14 cellular contexts compared by ENCODE assay signal in the genomic region with DNA sequence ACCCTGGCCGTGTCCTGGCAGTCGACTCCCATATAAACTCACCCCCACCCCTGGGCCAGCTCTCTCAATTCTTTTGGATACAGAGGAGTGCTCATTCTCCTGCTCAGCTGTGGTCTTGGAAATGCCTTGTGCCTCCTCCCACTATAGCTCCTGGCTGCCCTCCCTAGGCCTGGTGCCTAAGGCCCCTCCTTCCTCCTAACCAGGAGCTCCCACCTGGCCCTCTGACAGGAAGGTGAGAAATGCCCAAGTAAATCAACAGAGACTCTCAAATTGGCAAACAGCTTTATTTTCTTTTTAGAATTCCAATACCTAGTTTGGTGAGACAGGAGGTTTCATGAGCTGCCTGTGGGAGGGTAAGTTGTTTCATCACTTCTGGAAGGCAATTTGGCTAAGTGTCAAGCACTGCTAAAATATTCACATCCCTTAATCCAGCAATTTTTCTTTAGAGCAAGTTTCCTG.
DNase-seq lines count a peak whose midpoint lies in the region; ATAC-seq and TF ChIP-seq lines count a peak whose summit lies in the region.
"Had no signal": no experiment of that assay in that cellular context is flagged by ENCODE, and none has a peak within 500 bp of the region (broad histone marks: within the 10 kb centered on the region; RNA-seq: fewer than 3 reads in every experiment).

No MANE protein-coding gene starts in this region.

- TF ChIP-seq CTCF in VCaP (conservative IDR thresholded peaks at IDR 0.05) (no peak), fibroblast of villous mesenchyme (IDR thresholded peaks at IDR 0.05; ENCODE audit: insufficient read depth, low read depth, low read length) (no peak), GM20000 (IDR thresholded peaks at IDR 0.05; ENCODE audit: extremely low read depth, missing control alignments) (no peak)

- DNase-seq in DMS79 (lab: John Stamatoyannopoulos, UW) (peak; percentile 25), fibroblast of villous mesenchyme (ENCODE audit: low read depth) (peak; percentile 56), putamen (ENCODE audit: low spot score) (peak; percentile 47), kidney tubule cell (ENCODE audit: low spot score) (no peak), GM20000 (ENCODE audit: low spot score) (no peak)
- DNase-seq in activated CD4-positive, alpha-beta T cell treated with anti-CD3 and anti-CD28 coated beads for 48 hours, result no peak
- DNase-seq: activated gamma-delta T cell; CD8-positive, alpha-beta memory T cell; MV-4-11; naive thymus-derived CD4-positive, alpha-beta T cell; NCI-H524; stimulated activated naive CD4-positive, alpha-beta T cell treated with Interleukin-2 at 50 U/mL for 16 hours had no signal

- H3K27ac ChIP-seq in VCaP, result peak overlapping the region; percentile 22; the same call in 1 of the 2 replicates

- ATAC-seq in HG03025 (IDR thresholded peaks at IDR 0.05; ENCODE audit: low FRiP score, unreplicated experiment), result no peak
- ATAC-seq: naive thymus-derived CD4-positive, alpha-beta T cell had no signal

- no peak overlapping the region for H3K4me3 ChIP-seq in fibroblast of villous mesenchyme (ENCODE audit: low read depth, low read length)

Comparison
In these comparisons a context has a peak if more than half of its experiments do, and no peak if none do; other contexts are left out.
1. DNase-seq: peak in DMS79 (single experiment), fibroblast of villous mesenchyme (single experiment) and putamen (single experiment); none in activated CD4-positive, alpha-beta T cell treated with anti-CD3 and anti-CD28 coated beads for 48 hours (single experiment), kidney tubule cell (single experiment) and GM20000 (single experiment).